In the genomic region with DNA sequence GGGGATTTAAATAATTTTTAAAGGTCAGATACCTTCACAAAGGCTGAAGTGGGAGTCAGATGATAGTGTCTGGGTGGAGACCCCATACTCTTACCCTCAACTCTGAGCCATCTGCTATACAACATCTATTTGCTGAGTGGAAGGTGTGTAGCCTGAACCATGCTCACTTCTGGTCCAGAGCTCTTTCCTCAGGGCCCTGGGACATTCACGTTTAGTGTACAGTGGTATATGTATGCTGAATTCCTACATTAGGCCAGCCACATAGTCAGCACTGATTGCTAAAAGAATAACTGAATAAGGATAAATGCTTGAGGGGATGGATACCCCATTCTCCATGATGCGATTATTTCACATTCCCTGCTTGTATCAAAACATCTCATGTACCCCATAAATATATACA, we compare ENCODE assay signal across 26 cellular contexts.
"Had no signal": no experiment of that assay in that cellular context is flagged by ENCODE, and none has a peak within 500 bp of the region (broad histone marks: within the 10 kb centered on the region; RNA-seq: fewer than 3 reads in every experiment).

No MANE protein-coding gene starts in this region.

- H3K27ac ChIP-seq: colonic mucosa, epithelial cell of prostate, esophagus squamous epithelium, gastrocnemius medialis, heart right ventricle, left lung, lower lobe of right lung had no signal

- H3K4me1 ChIP-seq: colonic mucosa, esophagus squamous epithelium, gastrocnemius medialis, heart right ventricle, left lung, lower lobe of right lung had no signal

- DNase-seq: colonic mucosa; cortex of kidney; effector CD8-positive, alpha-beta T cell; effector memory CD8-positive, alpha-beta T cell; endodermal cell; erythroblast; esophagus squamous epithelium; foreskin fibroblast; foreskin melanocyte; gastrocnemius medialis; glutamatergic neuron; heart right ventricle; hippocampal formation; kidney; kidney glomerular epithelial cell; left cardiac atrium; left ventricle myocardium superior; mesenchymal stem cell; mucosa of descending colon; naive B cell had no signal

- H3K36me3 ChIP-seq: colonic mucosa, esophagus squamous epithelium, gastrocnemius medialis, heart right ventricle, left lung, lower lobe of right lung had no signal

- H3K4me3 ChIP-seq: colonic mucosa, esophagus squamous epithelium, gastrocnemius medialis, heart right ventricle, left lung, lower lobe of right lung, mucosa of descending colon had no signal

- H3K4me1 Mint-ChIP-seq: endodermal cell, mesothelial cell of epicardium, naive B cell had no signal

- ATAC-seq: effector memory CD8-positive, alpha-beta T cell; esophagus mucosa; gastrocnemius medialis; heart right ventricle; left cardiac atrium; left lung; left ventricle myocardium superior; lower lobe of right lung had no signal

- H3K36me3 Mint-ChIP-seq: mesothelial cell of epicardium, naive B cell had no signal

- H3K27me3 Mint-ChIP-seq: dendritic cell treated with granulocyte-macrophage colony-stimulating factor and Interleukin-4, amounts not matched to agents 40 ng/mL and 50 ng/mL, for 4 days had no signal

- H3K4me3 Mint-ChIP-seq: dendritic cell treated with granulocyte-macrophage colony-stimulating factor and Interleukin-4, amounts not matched to agents 40 ng/mL and 50 ng/mL, for 4 days; effector memory CD8-positive, alpha-beta T cell; endodermal cell; mesothelial cell of epicardium; naive B cell had no signal

- H3K9me3 Mint-ChIP-seq: dendritic cell treated with granulocyte-macrophage colony-stimulating factor and Interleukin-4, amounts not matched to agents 40 ng/mL and 50 ng/mL, for 4 days; effector memory CD8-positive, alpha-beta T cell had no signal

- H3K9me3 ChIP-seq: colonic mucosa had no signal

- H3K27ac Mint-ChIP-seq: dendritic cell treated with granulocyte-macrophage colony-stimulating factor and Interleukin-4, amounts not matched to agents 40 ng/mL and 50 ng/mL, for 4 days; effector memory CD8-positive, alpha-beta T cell; endodermal cell; mesothelial cell of epicardium; naive B cell had no signal
